ENCODE assay signal across 12 cellular contexts in genomic region chr12:67989184-67989965, GRCh38. TPM values are rescaled to one million over a fixed set of nuclear protein-coding genes. Genes with fewer than 3 reads are reported as not detected.
A peak's percentile ranks its signal among the peaks of the same experiment; 100 is the strongest.
DNase-seq lines count a peak whose midpoint lies in the region; ATAC-seq and TF ChIP-seq lines count a peak whose summit lies in the region.
"Had no signal": no experiment of that assay in that cellular context is flagged by ENCODE, and none has a peak within 500 bp of the region (broad histone marks: within the 10 kb centered on the region; RNA-seq: fewer than 3 reads in every experiment).

Gene IFNG-AS1, plus strand, starts transcription at chr12:67989447.

- no peak within 1 kb of the TSS for H3K4me3 ChIP-seq in gastroesophageal sphincter

- peak within 1 kb of the TSS; percentile 87 to 93 (median 92) for H3K4me3 Mint-ChIP-seq in IgD-negative memory B cell

- DNase-seq in substantia nigra (lab: John Stamatoyannopoulos, UW) = no peak
- DNase-seq: aorta, GF-D8, NCI-H2081 treated with DMSO at 0.1 percent for 48 hours had no signal

- H3K27ac ChIP-seq in substantia nigra (ENCODE audit: low read depth, low read length, poor library complexity, severe bottlenecking) (no peak within 1 kb of the TSS), gastroesophageal sphincter (no peak within 1 kb of the TSS)

- H3K27me3 Mint-ChIP-seq in IgD-negative memory B cell = no peaks in the 10 kb centered on the region

- H3K36me3 ChIP-seq in gastroesophageal sphincter = no peaks in the 10 kb centered on the region

- no peak for TF ChIP-seq POLR2A in gastroesophageal sphincter (IDR thresholded peaks at IDR 0.05)

- no peaks in the 10 kb centered on the region for H3K4me1 ChIP-seq in gastroesophageal sphincter

- H3K27ac Mint-ChIP-seq in IgD-negative memory B cell = peak within 1 kb of the TSS; percentile 95 to 97 (median 96)

- H3K4me1 Mint-ChIP-seq in IgD-negative memory B cell = peaks cover 46 to 57% (median 50%) of the 10 kb centered on the region in 3 donors

- H3K36me3 Mint-ChIP-seq in IgD-negative memory B cell = peaks cover 8% of the 10 kb centered on the region

- ATAC-seq in GM18511 (IDR thresholded peaks at IDR 0.05; ENCODE audit: unreplicated experiment) = peak; percentile 46
- peak; percentile 61 for ATAC-seq in GM21447 (IDR thresholded peaks at IDR 0.05; ENCODE audit: unreplicated experiment)
- ATAC-seq in esophagus mucosa = peak; percentile 22
- no peak for ATAC-seq in gastroesophageal sphincter
- no peak for ATAC-seq in HG03457 (IDR thresholded peaks at IDR 0.05; ENCODE audit: unreplicated experiment)

- no peaks in the 10 kb centered on the region for H3K9me3 ChIP-seq in gastroesophageal sphincter

- no peaks in the 10 kb centered on the region for H3K27me3 ChIP-seq in gastroesophageal sphincter

- 43 to 54% methylated on average over 6 to 7 of the region's 7 CpGs for WGBS in gastroesophageal sphincter (ENCODE audit: low coverage in 1 of 2), 2 donors

- peaks cover 2 to 8% (median 6%) of the 10 kb centered on the region in 3 donors for H3K9me3 Mint-ChIP-seq in IgD-negative memory B cell

- TF ChIP-seq CTCF in gastroesophageal sphincter (IDR thresholded peaks at IDR 0.05) = no peak

- no peak for TF ChIP-seq EP300 in gastroesophageal sphincter (IDR thresholded peaks at IDR 0.05)

RNA-seq across cellular contexts. Expression of gene IFNG-AS1, which starts in this region (rescaled TPM):
- 21.1 TPM for polyA plus RNA-seq in IgD-negative memory B cell
- total RNA-seq in esophagus mucosa (not detected), gastroesophageal sphincter (not detected)
- total RNA-seq: T-helper 2 cell treated with Interferon-gamma antibody and Interleukin-4, amounts not matched to agents 100 ng/mL and 5 ng/mL, for 36 hours had no signal
- polyA plus RNA-seq: aorta, urinary bladder had no signal

Comparison
In these comparisons a context has a peak if more than half of its experiments do, and no peak if none do; other contexts are left out.
1. Peak in ATAC-seq in esophagus mucosa; RNA of the gene not detected or under 1 TPM.
2. ATAC-seq: peak in GM18511 (single experiment) and GM21447 (single experiment); none in gastroesophageal sphincter (single experiment) and HG03457 (single experiment).